ENCODE assay signal across 14 cellular contexts in the genomic region with DNA sequence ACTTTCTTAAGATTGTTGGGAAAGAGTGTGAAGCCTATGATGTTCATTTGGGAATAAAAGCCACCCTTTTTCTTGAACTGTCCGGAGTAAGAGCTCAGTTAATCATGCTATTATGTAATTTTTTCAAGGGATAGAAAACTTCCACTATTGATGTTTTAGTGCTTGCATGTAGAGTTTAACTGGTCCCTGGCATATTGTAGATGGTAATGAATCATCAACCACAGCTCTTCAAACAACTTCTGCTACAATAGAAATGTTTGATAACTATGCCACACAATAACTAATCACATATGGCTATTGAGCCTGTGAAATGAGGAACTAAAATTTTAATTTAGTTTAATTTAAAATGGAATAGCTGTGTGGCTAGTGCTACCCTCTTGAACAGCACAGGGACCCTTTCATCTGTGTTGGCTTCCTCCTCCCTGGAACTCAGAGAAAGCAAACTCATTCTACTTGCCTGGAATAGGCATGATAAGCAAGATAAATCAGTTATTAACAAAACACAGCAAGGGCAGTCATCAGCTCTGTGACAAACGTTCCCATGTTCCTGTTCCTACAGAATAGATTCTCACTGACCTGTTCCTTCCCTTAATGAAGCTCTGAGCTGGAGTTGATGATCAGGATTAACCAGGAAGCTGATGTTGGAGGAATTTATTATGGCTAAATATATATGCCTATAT. TPM values are rescaled to one million over a fixed set of nuclear protein-coding genes. Genes with fewer than 3 reads are reported as not detected.
DNase-seq lines count a peak whose midpoint lies in the region; ATAC-seq and TF ChIP-seq lines count a peak whose summit lies in the region.
"Had no signal": no experiment of that assay in that cellular context is flagged by ENCODE, and none has a peak within 500 bp of the region (broad histone marks: within the 10 kb centered on the region; RNA-seq: fewer than 3 reads in every experiment).

No MANE protein-coding gene starts in this region.

- no peak overlapping the region for H3K9ac ChIP-seq in HCT116 (ENCODE audit: low read length)

- no peak for TF ChIP-seq POLR2A in HCT116 (IDR thresholded peaks at IDR 0.05; ENCODE audit: borderline replicate concordance, extremely low read depth, insufficient read depth, insufficient read length)

- DNase-seq in A172 (ENCODE audit: low spot score), result peak; percentile 41
- DNase-seq in HCT116 (ENCODE audit: low read depth, low spot score), result no peak
- peak; percentile 82 for DNase-seq in SW480 (ENCODE audit: low spot score)
- peak; percentile 87 for DNase-seq in fibroblast of peridontal ligament (ENCODE audit: extremely low read depth)
- no peak for DNase-seq in activated CD8-positive, alpha-beta memory T cell treated with anti-CD3 and anti-CD28 coated beads, Interleukin-2, amount 10 ng/mL, durations not matched to agents 7 days and 5 days
- no peak for DNase-seq in NCI-H1417 treated with DMSO at 0.1 percent for 48 hours (lab: John Stamatoyannopoulos, UW)
- no peak for DNase-seq in posterior vena cava (ENCODE audit: low spot score)
- DNase-seq: amniotic stem cell, naive B cell, NCI-H2081 treated with DMSO at 0.1 percent for 48 hours had no signal

- H3K36me3 ChIP-seq in HCT116 (ENCODE audit: control insufficient read depth in 1 of 2, insufficient read depth in 2 of 2, low read length in 2 of 2), result no peaks in the 10 kb centered on the region
- H3K36me3 ChIP-seq: thoracic aorta had no signal

- BruUV-seq in HCT116 (replicated peaks; lab: Mats Ljungman, UMichigan), result no TSS peak

- no peaks in the 10 kb centered on the region for H3K79me2 ChIP-seq in HCT116 (ENCODE audit: insufficient read depth, low read length)

- H3K4me2 ChIP-seq in HCT116 (ENCODE audit: low read length), result peak overlapping the region; percentile 36

- no peaks in the 10 kb centered on the region for H4K20me1 ChIP-seq in HCT116 (ENCODE audit: insufficient read depth)

- POLR2A ChIA-PET in HCT116 (lab: Charles Lee), result no interaction called here

- H3K4me3 Mint-ChIP-seq in activated CD8-positive, alpha-beta memory T cell treated with anti-CD3 and anti-CD28 coated beads, Interleukin-2, amount 10 ng/mL, durations not matched to agents 7 days and 5 days, result no peak overlapping the region
- H3K4me3 Mint-ChIP-seq: naive B cell had no signal

- intact Hi-C loops in HCT116 (cut with micrococcal nuclease), result no loop called here
- intact Hi-C loops in posterior vena cava (cut with DNase I), result no loop called here

- no peaks in the 10 kb centered on the region for H3K9me2 ChIP-seq in HCT116 (ENCODE audit: insufficient read depth)

- ATAC-seq in HCT116 (no peak), HG03159 (IDR thresholded peaks at IDR 0.05; ENCODE audit: unreplicated experiment) (no peak)
- ATAC-seq in activated CD8-positive, alpha-beta memory T cell treated with anti-CD3 and anti-CD28 coated beads, Interleukin-2, amount 10 ng/mL, durations not matched to agents 7 days and 5 days, result no peak
- ATAC-seq: sciatic nerve had no signal

- CTCF ChIA-PET in HCT116 (lab: Charles Lee), result no interaction called here
- CTCF ChIA-PET in activated CD8-positive, alpha-beta memory T cell treated with anti-CD3 and anti-CD28 coated beads, Interleukin-2, amount 10 ng/mL, durations not matched to agents 7 days and 5 days (lab: Charles Lee), result interaction anchor here (0.8 to 1.4 kb wide), 4 partner anchors 11 to 19 kb away, joined by 3 to 5 read pairs (median 4); no protein-coding TSS in a partner anchor

- H3K36me3 Mint-ChIP-seq in activated CD8-positive, alpha-beta memory T cell treated with anti-CD3 and anti-CD28 coated beads, Interleukin-2, amount 10 ng/mL, durations not matched to agents 7 days and 5 days, result peaks cover 2% of the 10 kb centered on the region

- H2AFZ ChIP-seq in HCT116 (ENCODE audit: low read depth, low read length, poor library complexity, severe bottlenecking), result no peak overlapping the region

- no peak for TF ChIP-seq RAD21 in HCT116 (IDR thresholded peaks at IDR 0.05; ENCODE audit: low read depth)

- H3K4me3 ChIP-seq in HCT116 (replicated peaks in 1 of 2; ENCODE audit: low read depth in 1 of 2, low read length in 2 of 2), result no peak overlapping the region
- H3K4me3 ChIP-seq: thoracic aorta had no signal

- TF ChIP-seq CTCF in HCT116 (IDR thresholded peaks at IDR 0.05 in 2 of 3, conservative IDR thresholded peaks at IDR 0.05 in 1 of 3; ENCODE audit: borderline replicate concordance in 1 of 3, insufficient read depth in 1 of 3, low read depth in 2 of 3, low read length in 2 of 3), result no peak

- H3K27ac Mint-ChIP-seq in activated CD8-positive, alpha-beta memory T cell treated with anti-CD3 and anti-CD28 coated beads, Interleukin-2, amount 10 ng/mL, durations not matched to agents 7 days and 5 days, result no peak overlapping the region
- H3K27ac Mint-ChIP-seq: IgD-negative memory B cell, naive B cell had no signal

- H3K27me3 Mint-ChIP-seq in activated CD8-positive, alpha-beta memory T cell treated with anti-CD3 and anti-CD28 coated beads, Interleukin-2, amount 10 ng/mL, durations not matched to agents 7 days and 5 days, result peaks cover 5% of the 10 kb centered on the region
- H3K27me3 Mint-ChIP-seq: IgD-negative memory B cell had no signal

- H3K27ac ChIP-seq in HCT116 (ENCODE audit: low read depth, low read length), result no peak overlapping the region
- H3K27ac ChIP-seq: thoracic aorta had no signal

- H3K4me1 ChIP-seq in HCT116 (ENCODE audit: control insufficient read depth in 1 of 2, insufficient read depth in 2 of 2, low read length in 2 of 2), result peaks cover 22 to 50% of the 10 kb centered on the region in 2 experiments

- H3K9me3 Mint-ChIP-seq in activated CD8-positive, alpha-beta memory T cell treated with anti-CD3 and anti-CD28 coated beads, Interleukin-2, amount 10 ng/mL, durations not matched to agents 7 days and 5 days (ENCODE audit: low read depth), result no peaks in the 10 kb centered on the region

- peaks cover 11% of the 10 kb centered on the region for H3K4me1 Mint-ChIP-seq in activated CD8-positive, alpha-beta memory T cell treated with anti-CD3 and anti-CD28 coated beads, Interleukin-2, amount 10 ng/mL, durations not matched to agents 7 days and 5 days

- RAD21 ChIA-PET in HCT116 (lab: Charles Lee; ENCODE audit: low non-redundant PET in 1 of 2, low total read pairs in 2 of 2, uncharacterized antibody in 2 of 2, unreplicated experiment in 2 of 2), result no interaction called here

- H3K9me3 ChIP-seq in HCT116 (ENCODE audit: control insufficient read depth in 1 of 2, insufficient read depth in 1 of 2, low read depth in 1 of 2, low read length in 2 of 2), result no peaks in the 10 kb centered on the region
- H3K9me3 ChIP-seq: thoracic aorta had no signal

- H3K27me3 ChIP-seq in HCT116 (ENCODE audit: insufficient read depth, low read length), result no peaks in the 10 kb centered on the region

TF ChIP-seq in HCT116, 20 proteins besides CTCF, POLR2A, EP300 and RAD21:
- TF ChIP-seq, protein P1, sequence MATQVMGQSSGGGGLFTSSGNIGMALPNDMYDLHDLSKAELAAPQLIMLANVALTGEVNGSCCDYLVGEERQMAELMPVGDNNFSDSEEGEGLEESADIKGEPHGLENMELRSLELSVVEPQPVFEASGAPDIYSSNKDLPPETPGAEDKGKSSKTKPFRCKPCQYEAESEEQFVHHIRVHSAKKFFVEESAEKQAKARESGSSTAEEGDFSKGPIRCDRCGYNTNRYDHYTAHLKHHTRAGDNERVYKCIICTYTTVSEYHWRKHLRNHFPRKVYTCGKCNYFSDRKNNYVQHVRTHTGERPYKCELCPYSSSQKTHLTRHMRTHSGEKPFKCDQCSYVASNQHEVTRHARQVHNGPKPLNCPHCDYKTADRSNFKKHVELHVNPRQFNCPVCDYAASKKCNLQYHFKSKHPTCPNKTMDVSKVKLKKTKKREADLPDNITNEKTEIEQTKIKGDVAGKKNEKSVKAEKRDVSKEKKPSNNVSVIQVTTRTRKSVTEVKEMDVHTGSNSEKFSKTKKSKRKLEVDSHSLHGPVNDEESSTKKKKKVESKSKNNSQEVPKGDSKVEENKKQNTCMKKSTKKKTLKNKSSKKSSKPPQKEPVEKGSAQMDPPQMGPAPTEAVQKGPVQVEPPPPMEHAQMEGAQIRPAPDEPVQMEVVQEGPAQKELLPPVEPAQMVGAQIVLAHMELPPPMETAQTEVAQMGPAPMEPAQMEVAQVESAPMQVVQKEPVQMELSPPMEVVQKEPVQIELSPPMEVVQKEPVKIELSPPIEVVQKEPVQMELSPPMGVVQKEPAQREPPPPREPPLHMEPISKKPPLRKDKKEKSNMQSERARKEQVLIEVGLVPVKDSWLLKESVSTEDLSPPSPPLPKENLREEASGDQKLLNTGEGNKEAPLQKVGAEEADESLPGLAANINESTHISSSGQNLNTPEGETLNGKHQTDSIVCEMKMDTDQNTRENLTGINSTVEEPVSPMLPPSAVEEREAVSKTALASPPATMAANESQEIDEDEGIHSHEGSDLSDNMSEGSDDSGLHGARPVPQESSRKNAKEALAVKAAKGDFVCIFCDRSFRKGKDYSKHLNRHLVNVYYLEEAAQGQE (IDR thresholded peaks at IDR 0.05; ENCODE audit: low read depth), result no peak
- TF ChIP-seq EZH2phosphoT487 (IDR thresholded peaks at IDR 0.05; ENCODE audit: borderline replicate concordance) (no peak), JUND (IDR thresholded peaks at IDR 0.05) (peak; percentile 22; the same call in 1 of the 2 replicates), ZFX (IDR thresholded peaks at IDR 0.05) (no peak), POLR2AphosphoS5 (IDR thresholded peaks at IDR 0.05; ENCODE audit: low read depth, low read length) (no peak), SRF (IDR thresholded peaks at IDR 0.05; ENCODE audit: low read depth) (no peak), SP1 (IDR thresholded peaks at IDR 0.05; ENCODE audit: low read depth) (peak; percentile 44; the same call in 1 of the 2 replicates), TCF7L2 (IDR thresholded peaks at IDR 0.05; ENCODE audit: borderline replicate concordance, extremely low read depth, insufficient read depth, insufficient read length) (no peak), ELF1 (IDR thresholded peaks at IDR 0.05; ENCODE audit: borderline replicate concordance, low read depth) (no peak), CEBPB (IDR thresholded peaks at IDR 0.05; ENCODE audit: low read depth) (peak; percentile 32; the same call in 1 of the 2 replicates), EZH2 (IDR thresholded peaks at IDR 0.05) (no peak), EGR1 (IDR thresholded peaks at IDR 0.05; ENCODE audit: low read depth) (no peak), FOSL1 (IDR thresholded peaks at IDR 0.05; ENCODE audit: low read depth) (peak; percentile 35; the same call in 1 of the 2 replicates)
- TF ChIP-seq, protein P2, sequence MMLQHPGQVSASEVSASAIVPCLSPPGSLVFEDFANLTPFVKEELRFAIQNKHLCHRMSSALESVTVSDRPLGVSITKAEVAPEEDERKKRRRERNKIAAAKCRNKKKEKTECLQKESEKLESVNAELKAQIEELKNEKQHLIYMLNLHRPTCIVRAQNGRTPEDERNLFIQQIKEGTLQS (IDR thresholded peaks at IDR 0.05), result no peak

RNA-seq across cellular contexts. Expression of a gene that starts 4.9 kb away (rescaled TPM):
- total RNA-seq in A172 (2014; rRNA removed; shearing (Covaris generic)), result 157 and 222 TPM in 2 replicates
- total RNA-seq in HCT116 (2021; ENCODE audit: unreplicated experiment) (114 TPM), posterior vena cava (100 to 1,000 TPM in 1 of 2 donors, 10 to 100 TPM in 1; 93.6 to 103 TPM)
- 96.5 and 135 TPM in 2 replicates for polyA plus RNA-seq in HCT116 (2012)
- 100 to 1,000 TPM; 187 to 243 TPM for total RNA-seq in activated CD8-positive, alpha-beta memory T cell treated with anti-CD3 and anti-CD28 coated beads, Interleukin-2, amount 10 ng/mL, durations not matched to agents 7 days and 5 days

Comparison
In these comparisons a context has a peak if more than half of its experiments do, and no peak if none do; other contexts are left out.
1. DNase-seq: peak in A172 (single experiment), SW480 (single experiment) and fibroblast of peridontal ligament (single experiment); none in HCT116 (single experiment), activated CD8-positive, alpha-beta memory T cell treated with anti-CD3 and anti-CD28 coated beads, Interleukin-2, amount 10 ng/mL, durations not matched to agents 7 days and 5 days (single experiment), NCI-H1417 treated with DMSO at 0.1 percent for 48 hours (single experiment) and posterior vena cava (single experiment).